Comparison of ENCODE assay signal across 1 cellular context in the genomic region with DNA sequence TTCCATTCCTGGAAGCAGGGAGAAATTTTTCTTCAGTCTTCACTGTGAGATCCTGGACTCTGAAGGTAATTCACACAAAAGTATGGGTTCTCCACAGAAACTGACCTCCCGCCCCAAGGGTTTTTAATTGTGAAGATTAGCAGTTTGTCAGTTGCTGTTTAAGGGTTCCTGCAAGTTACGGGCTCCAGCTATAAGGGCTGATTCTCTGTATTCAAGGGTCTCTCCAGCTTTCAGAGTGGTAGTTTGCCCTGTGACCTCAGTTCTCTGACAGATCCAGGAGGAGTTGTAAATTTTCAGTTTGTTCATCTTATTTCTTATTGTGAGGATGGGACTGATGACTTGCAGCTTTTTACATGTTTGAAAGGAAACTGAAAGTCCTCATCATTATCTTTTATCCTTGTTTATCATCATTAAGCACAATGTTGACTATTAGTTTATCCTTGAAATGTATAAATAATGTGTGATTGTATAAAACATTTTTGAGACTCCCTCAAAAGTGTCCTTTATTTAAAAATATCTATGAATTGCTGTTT.
TF ChIP-seq lines count a peak whose summit lies in the region.

No MANE protein-coding gene starts in this region.

TF ChIP-seq in IMR-90, 13 proteins besides CTCF, POLR2A, EP300 and RAD21:
- TF ChIP-seq MAZ (IDR thresholded peaks at IDR 0.05; ENCODE audit: borderline replicate concordance, low read depth, low read length): no peak
- no peak for TF ChIP-seq CEBPB (IDR thresholded peaks at IDR 0.05; ENCODE audit: low read depth, low read length)
- no peak for TF ChIP-seq RCOR1 (IDR thresholded peaks at IDR 0.05; ENCODE audit: insufficient replicate concordance, low read length)
- TF ChIP-seq, protein P1, sequence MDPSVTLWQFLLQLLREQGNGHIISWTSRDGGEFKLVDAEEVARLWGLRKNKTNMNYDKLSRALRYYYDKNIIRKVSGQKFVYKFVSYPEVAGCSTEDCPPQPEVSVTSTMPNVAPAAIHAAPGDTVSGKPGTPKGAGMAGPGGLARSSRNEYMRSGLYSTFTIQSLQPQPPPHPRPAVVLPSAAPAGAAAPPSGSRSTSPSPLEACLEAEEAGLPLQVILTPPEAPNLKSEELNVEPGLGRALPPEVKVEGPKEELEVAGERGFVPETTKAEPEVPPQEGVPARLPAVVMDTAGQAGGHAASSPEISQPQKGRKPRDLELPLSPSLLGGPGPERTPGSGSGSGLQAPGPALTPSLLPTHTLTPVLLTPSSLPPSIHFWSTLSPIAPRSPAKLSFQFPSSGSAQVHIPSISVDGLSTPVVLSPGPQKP (IDR thresholded peaks at IDR 0.05; ENCODE audit: borderline replicate concordance, low read depth, low read length): no peak
- no peak for TF ChIP-seq SMC3 (IDR thresholded peaks at IDR 0.05; ENCODE audit: low read depth, low read length)
- no peak for TF ChIP-seq FOS (IDR thresholded peaks at IDR 0.05; ENCODE audit: low read depth, low read length)
- TF ChIP-seq MXI1 (IDR thresholded peaks at IDR 0.05; ENCODE audit: borderline replicate concordance, low read depth, low read length): no peak
